Comparison of ENCODE assay signal across 1 cellular context in the genomic region with DNA sequence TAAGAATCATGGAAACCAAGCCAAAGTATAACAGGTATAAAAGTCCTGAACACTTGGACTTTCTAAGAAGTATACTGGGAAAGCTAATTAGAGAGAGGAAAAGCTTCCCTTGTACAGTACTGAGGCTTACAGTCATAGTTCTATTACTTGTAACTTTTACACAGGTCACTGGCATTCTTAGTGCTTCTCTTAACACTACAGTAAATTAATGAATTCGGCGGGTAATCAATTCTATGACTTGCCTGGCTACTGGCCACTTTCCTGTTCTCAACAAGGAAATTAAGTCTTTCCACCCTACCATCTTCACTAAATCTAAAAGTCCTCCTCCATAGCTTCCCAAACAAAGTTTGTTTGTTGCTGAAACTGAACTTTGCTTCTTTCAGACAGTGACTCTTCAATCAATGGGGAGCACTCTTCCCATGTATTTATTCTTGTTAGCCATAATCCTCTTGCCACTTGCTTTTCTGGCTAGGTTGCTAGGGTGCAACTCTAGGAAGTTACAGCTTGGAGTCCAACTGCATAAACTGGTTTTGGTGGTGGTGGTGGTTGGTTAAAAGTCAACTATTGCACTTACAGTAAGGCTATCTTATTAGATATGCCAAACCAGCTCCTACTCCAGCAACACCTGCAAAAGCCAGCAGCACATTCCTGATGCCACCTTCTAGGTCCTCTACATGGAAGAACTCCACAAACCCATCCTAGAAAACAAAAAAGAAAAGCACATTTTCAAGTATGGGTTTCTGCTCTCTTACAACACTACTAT.
TF ChIP-seq lines count a peak whose summit lies in the region.

No MANE protein-coding gene starts in this region.

TF ChIP-seq in K562, 482 proteins besides CTCF, POLR2A, EP300 and RAD21 (continued from another document):
- TF ChIP-seq CBX2 (IDR thresholded peaks at IDR 0.05; ENCODE audit: insufficient read depth, low read length, poor library complexity, severe bottlenecking) (no peak), CXXC5 (CRISPR knock-in tag; IDR thresholded peaks at IDR 0.05) (no peak), CCNT2 (IDR thresholded peaks at IDR 0.05; ENCODE audit: borderline replicate concordance, extremely low read depth, insufficient read length, low read depth, low read length) (no peak)
TF ChIP-seq in K562: peak in this region for 17.
